Comparison of ENCODE assay signal across 2 cellular contexts in the genomic region with DNA sequence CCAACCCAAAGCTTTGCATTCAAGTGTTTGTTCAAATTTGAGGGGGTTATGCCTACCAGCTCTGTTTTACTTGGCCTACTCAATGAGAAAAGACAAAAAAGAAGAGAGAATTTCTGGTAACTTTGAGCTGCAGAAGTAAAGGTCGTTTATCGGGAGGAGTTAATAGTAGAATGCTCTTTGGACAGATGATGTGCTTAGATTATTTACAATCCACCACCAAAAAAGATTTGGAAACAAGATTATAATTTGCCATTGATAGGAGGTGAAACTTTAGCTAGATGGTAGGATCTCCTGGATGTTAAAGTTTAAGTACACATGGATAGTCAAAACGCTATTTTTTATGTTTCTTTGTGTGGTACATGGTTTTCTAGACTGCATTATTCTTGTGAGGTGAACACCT.
TF ChIP-seq lines count a peak whose summit lies in the region.

No MANE protein-coding gene starts in this region.

TF ChIP-seq in liver, 16 proteins besides CTCF, POLR2A, EP300 and RAD21:
- TF ChIP-seq HNF4A (conservative IDR thresholded peaks at IDR 0.05) (peak; percentile 60 to 80), SP1 (IDR thresholded peaks at IDR 0.05) (peak; percentile 45), YY1 (IDR thresholded peaks at IDR 0.05) (peak; percentile 58), EGR1 (IDR thresholded peaks at IDR 0.05; ENCODE audit: low read depth in 2 of 2) (no peak), JUND (IDR thresholded peaks at IDR 0.05) (peak; percentile 10 to 35), RXRA (IDR thresholded peaks at IDR 0.05) (peak in 1 of 2 donors; percentile 50), NR2F2 (IDR thresholded peaks at IDR 0.05) (no peak), HNF4G (IDR thresholded peaks at IDR 0.05) (no peak), GABPA (IDR thresholded peaks at IDR 0.05 in 1 of 2, conservative IDR thresholded peaks at IDR 0.05 in 1 of 2) (no peak), FOXA1 (IDR thresholded peaks at IDR 0.05) (peak; percentile 37), FOXA2 (IDR thresholded peaks at IDR 0.05) (peak; percentile 66), MAX (IDR thresholded peaks at IDR 0.05) (peak; percentile 45), TAF1 (conservative IDR thresholded peaks at IDR 0.05) (no peak), ATF3 (IDR thresholded peaks at IDR 0.05) (no peak)
- TF ChIP-seq, protein P1, sequence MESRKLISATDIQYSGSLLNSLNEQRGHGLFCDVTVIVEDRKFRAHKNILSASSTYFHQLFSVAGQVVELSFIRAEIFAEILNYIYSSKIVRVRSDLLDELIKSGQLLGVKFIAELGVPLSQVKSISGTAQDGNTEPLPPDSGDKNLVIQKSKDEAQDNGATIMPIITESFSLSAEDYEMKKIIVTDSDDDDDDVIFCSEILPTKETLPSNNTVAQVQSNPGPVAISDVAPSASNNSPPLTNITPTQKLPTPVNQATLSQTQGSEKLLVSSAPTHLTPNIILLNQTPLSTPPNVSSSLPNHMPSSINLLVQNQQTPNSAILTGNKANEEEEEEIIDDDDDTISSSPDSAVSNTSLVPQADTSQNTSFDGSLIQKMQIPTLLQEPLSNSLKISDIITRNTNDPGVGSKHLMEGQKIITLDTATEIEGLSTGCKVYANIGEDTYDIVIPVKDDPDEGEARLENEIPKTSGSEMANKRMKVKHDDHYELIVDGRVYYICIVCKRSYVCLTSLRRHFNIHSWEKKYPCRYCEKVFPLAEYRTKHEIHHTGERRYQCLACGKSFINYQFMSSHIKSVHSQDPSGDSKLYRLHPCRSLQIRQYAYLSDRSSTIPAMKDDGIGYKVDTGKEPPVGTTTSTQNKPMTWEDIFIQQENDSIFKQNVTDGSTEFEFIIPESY (IDR thresholded peaks at IDR 0.05): peak; percentile 56
- TF ChIP-seq, protein P2, sequence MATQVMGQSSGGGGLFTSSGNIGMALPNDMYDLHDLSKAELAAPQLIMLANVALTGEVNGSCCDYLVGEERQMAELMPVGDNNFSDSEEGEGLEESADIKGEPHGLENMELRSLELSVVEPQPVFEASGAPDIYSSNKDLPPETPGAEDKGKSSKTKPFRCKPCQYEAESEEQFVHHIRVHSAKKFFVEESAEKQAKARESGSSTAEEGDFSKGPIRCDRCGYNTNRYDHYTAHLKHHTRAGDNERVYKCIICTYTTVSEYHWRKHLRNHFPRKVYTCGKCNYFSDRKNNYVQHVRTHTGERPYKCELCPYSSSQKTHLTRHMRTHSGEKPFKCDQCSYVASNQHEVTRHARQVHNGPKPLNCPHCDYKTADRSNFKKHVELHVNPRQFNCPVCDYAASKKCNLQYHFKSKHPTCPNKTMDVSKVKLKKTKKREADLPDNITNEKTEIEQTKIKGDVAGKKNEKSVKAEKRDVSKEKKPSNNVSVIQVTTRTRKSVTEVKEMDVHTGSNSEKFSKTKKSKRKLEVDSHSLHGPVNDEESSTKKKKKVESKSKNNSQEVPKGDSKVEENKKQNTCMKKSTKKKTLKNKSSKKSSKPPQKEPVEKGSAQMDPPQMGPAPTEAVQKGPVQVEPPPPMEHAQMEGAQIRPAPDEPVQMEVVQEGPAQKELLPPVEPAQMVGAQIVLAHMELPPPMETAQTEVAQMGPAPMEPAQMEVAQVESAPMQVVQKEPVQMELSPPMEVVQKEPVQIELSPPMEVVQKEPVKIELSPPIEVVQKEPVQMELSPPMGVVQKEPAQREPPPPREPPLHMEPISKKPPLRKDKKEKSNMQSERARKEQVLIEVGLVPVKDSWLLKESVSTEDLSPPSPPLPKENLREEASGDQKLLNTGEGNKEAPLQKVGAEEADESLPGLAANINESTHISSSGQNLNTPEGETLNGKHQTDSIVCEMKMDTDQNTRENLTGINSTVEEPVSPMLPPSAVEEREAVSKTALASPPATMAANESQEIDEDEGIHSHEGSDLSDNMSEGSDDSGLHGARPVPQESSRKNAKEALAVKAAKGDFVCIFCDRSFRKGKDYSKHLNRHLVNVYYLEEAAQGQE (IDR thresholded peaks at IDR 0.05): peak; percentile 25

TF ChIP-seq in HepG2, 621 proteins besides CTCF, POLR2A, EP300 and RAD21:
- TF ChIP-seq ZNF558 (CRISPR knock-in tag; IDR thresholded peaks at IDR 0.05; ENCODE audit: borderline replicate concordance) (no peak), ZNF318 (CRISPR knock-in tag; IDR thresholded peaks at IDR 0.05) (no peak), HMG20B (CRISPR knock-in tag; conservative IDR thresholded peaks at IDR 0.05) (no peak), MZF1 (CRISPR knock-in tag; IDR thresholded peaks at IDR 0.05; ENCODE audit: borderline replicate concordance) (no peak), ZNF10 (CRISPR knock-in tag; IDR thresholded peaks at IDR 0.05; ENCODE audit: borderline replicate concordance, low read depth) (no peak), SALL1 (CRISPR knock-in tag; IDR thresholded peaks at IDR 0.05) (no peak), POLR2AphosphoS5 (IDR thresholded peaks at IDR 0.05; ENCODE audit: low read depth, low read length) (no peak), ZNF230 (CRISPR knock-in tag; IDR thresholded peaks at IDR 0.05) (no peak), ZNF607 (CRISPR knock-in tag; IDR thresholded peaks at IDR 0.05; ENCODE audit: borderline replicate concordance) (no peak), KLF6 (CRISPR knock-in tag; IDR thresholded peaks at IDR 0.05) (no peak), KAT2B (IDR thresholded peaks at IDR 0.05; ENCODE audit: borderline replicate concordance, low read depth, low read length) (no peak), SIX4 (CRISPR knock-in tag; IDR thresholded peaks at IDR 0.05) (no peak), ZFP36L2 (CRISPR knock-in tag; IDR thresholded peaks at IDR 0.05) (no peak), MYC (CRISPR knock-in tag; IDR thresholded peaks at IDR 0.05; ENCODE audit: borderline replicate concordance) (no peak), ARID3A (IDR thresholded peaks at IDR 0.05; ENCODE audit: low read depth, low read length) (no peak), ISL2 (CRISPR knock-in tag; IDR thresholded peaks at IDR 0.05) (no peak)
- TF ChIP-seq, protein P3, sequence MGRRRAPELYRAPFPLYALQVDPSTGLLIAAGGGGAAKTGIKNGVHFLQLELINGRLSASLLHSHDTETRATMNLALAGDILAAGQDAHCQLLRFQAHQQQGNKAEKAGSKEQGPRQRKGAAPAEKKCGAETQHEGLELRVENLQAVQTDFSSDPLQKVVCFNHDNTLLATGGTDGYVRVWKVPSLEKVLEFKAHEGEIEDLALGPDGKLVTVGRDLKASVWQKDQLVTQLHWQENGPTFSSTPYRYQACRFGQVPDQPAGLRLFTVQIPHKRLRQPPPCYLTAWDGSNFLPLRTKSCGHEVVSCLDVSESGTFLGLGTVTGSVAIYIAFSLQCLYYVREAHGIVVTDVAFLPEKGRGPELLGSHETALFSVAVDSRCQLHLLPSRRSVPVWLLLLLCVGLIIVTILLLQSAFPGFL (CRISPR knock-in tag; IDR thresholded peaks at IDR 0.05): no peak
- TF ChIP-seq, protein P4, sequence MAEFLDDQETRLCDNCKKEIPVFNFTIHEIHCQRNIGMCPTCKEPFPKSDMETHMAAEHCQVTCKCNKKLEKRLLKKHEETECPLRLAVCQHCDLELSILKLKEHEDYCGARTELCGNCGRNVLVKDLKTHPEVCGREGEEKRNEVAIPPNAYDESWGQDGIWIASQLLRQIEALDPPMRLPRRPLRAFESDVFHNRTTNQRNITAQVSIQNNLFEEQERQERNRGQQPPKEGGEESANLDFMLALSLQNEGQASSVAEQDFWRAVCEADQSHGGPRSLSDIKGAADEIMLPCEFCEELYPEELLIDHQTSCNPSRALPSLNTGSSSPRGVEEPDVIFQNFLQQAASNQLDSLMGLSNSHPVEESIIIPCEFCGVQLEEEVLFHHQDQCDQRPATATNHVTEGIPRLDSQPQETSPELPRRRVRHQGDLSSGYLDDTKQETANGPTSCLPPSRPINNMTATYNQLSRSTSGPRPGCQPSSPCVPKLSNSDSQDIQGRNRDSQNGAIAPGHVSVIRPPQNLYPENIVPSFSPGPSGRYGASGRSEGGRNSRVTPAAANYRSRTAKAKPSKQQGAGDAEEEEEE (CRISPR knock-in tag; IDR thresholded peaks at IDR 0.05; ENCODE audit: borderline replicate concordance): no peak
